ENCODE assay signal across 8 cellular contexts in the genomic region with DNA sequence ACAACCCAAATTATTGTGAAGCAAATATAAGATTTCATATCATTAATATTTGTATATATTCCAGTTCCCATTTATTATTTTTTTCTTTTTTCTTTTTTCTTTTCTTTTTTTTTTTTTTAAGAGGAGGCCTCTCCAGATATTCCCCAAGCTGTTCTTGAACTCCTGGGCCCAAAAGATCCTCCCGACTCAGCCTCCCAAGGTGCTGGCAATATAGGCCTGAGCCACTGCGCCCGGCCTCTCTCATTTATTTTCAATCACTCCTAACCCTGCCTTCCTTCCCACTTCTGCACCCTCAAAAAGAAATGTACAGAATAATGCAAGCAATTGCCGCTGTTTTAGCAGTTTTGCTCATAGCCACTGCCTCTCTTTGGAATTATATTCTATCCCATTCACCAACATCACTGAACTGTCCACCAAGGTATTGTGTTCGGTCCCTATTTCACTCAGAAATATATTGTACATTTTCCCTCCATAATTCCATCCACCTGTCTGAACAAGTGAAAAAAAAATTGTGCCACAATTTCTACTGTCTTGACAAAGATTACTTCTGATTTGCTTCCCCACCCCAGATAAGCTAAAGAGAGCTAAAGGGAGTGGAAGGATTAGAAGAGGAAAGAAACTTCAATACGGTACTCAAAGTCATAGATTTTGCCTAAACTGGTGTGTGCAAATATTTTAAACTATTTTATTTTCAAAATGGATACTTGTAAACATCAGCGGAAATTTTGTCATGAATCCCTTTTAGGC. TPM values are rescaled to one million over a fixed set of nuclear protein-coding genes. Genes with fewer than 3 reads are reported as not detected.
DNase-seq lines count a peak whose midpoint lies in the region; ATAC-seq, FAIRE-seq and TF ChIP-seq lines count a peak whose summit lies in the region.

No MANE protein-coding gene starts in this region.

- H3K27me3 ChIP-seq in GM06990 (replicated peaks; ENCODE audit: control insufficient read depth, insufficient read depth, low read length) (no peaks in the 10 kb centered on the region), RWPE2 (ENCODE audit: insufficient read depth, poor library complexity, severe bottlenecking) (no peaks in the 10 kb centered on the region), psoas muscle (ENCODE audit: insufficient read depth in 3 of 3, low read length in 2 of 3) (no peaks in the 10 kb centered on the region), small intestine (ENCODE audit: control insufficient read depth in 2 of 2, insufficient read depth in 2 of 2, low read length in 2 of 2) (peaks cover 0 to 2% of the 10 kb centered on the region in 2 donors)

- H3K4me3 ChIP-seq in GM06990 (replicated peaks; ENCODE audit: low read depth, low read length) = peak overlapping the region; percentile 96
- H3K4me3 ChIP-seq in RWPE2 (ENCODE audit: severe bottlenecking) = peak overlapping the region; percentile 69
- peak overlapping the region; percentile 89 for H3K4me3 ChIP-seq in epithelial cell of proximal tubule (ENCODE audit: low read depth, low read length)
- peak overlapping the region; percentile 98 for H3K4me3 ChIP-seq in psoas muscle
- H3K4me3 ChIP-seq in small intestine (ENCODE audit: low read depth in 1 of 2, low read length in 2 of 2) = peak overlapping the region in 1 of 2 donors; percentile 96

- ATAC-seq in RWPE2 (ENCODE audit: low read depth) (no peak), psoas muscle (no peak), GM18520 (IDR thresholded peaks at IDR 0.05; ENCODE audit: unreplicated experiment) (no peak)

- DNase-seq in GM06990 (ENCODE audit: extremely low read depth, insufficient read length) (no peak), RWPE2 (ENCODE audit: low spot score) (no peak), epithelial cell of proximal tubule (ENCODE audit: low read depth) (no peak), psoas muscle (no peak), small intestine (no peak), MV-4-11 (lab: John Stamatoyannopoulos, UW) (no peak), NCI-H2029 (lab: John Stamatoyannopoulos, UW) (no peak)

- H3K27ac ChIP-seq in RWPE2 (ENCODE audit: poor library complexity, severe bottlenecking) (no peak overlapping the region), psoas muscle (peak overlapping the region; percentile 86), small intestine (ENCODE audit: low read depth in 1 of 2, low read length in 1 of 2) (peak overlapping the region in 1 of 2 donors; percentile 52)

- intact Hi-C loops in psoas muscle (cut with DNase I) = loop anchor here in 1 of 2 donors (10.0 kb wide), 1 partner anchor 76 kb away; no protein-coding TSS in a partner anchor

- no peaks in the 10 kb centered on the region for H3K9me3 ChIP-seq in RWPE2 (ENCODE audit: severe bottlenecking)
- no peaks in the 10 kb centered on the region for H3K9me3 ChIP-seq in psoas muscle
- no peaks in the 10 kb centered on the region for H3K9me3 ChIP-seq in small intestine (ENCODE audit: control insufficient read depth, low read depth)

- FAIRE-seq in small intestine (lab: Jason Lieb, UNC) = no peak

- WGBS in psoas muscle, 3 donors = 88 to 92% (median 91%) methylated on average over 7 of the region's 7 CpGs
- 57 to 74% (median 69%) methylated on average over 7 of the region's 7 CpGs for WGBS in small intestine, 3 donors

- no peaks in the 10 kb centered on the region; the same call in 1 of the 2 replicates for H3K36me3 ChIP-seq in GM06990 (ENCODE audit: control insufficient read depth, insufficient read depth, low read length)
- no peaks in the 10 kb centered on the region for H3K36me3 ChIP-seq in RWPE2 (ENCODE audit: low read depth)
- H3K36me3 ChIP-seq in psoas muscle (ENCODE audit: insufficient read depth in 1 of 2, low read depth in 1 of 2) = no peaks in the 10 kb centered on the region
- H3K36me3 ChIP-seq in small intestine (ENCODE audit: control insufficient read depth in 2 of 2, insufficient read depth in 2 of 2, low read length in 2 of 2) = no peaks in the 10 kb centered on the region

- H3K4me1 ChIP-seq in RWPE2 (ENCODE audit: insufficient read depth, poor library complexity, severe bottlenecking) = peaks cover 9% of the 10 kb centered on the region
- H3K4me1 ChIP-seq in psoas muscle = peaks cover 16% of the 10 kb centered on the region
- peaks cover 0 to 3% of the 10 kb centered on the region in 2 donors for H3K4me1 ChIP-seq in small intestine (ENCODE audit: control insufficient read depth in 2 of 2, insufficient read depth in 1 of 2, low read depth in 1 of 2, low read length in 1 of 2)

- TF ChIP-seq CTCF in GM06990 (IDR thresholded peaks at IDR 0.05; ENCODE audit: insufficient read depth, low read length, poor library complexity, severe bottlenecking) (no peak), RWPE2 (IDR thresholded peaks at IDR 0.05; ENCODE audit: poor library complexity, severe bottlenecking) (no peak), epithelial cell of proximal tubule (conservative IDR thresholded peaks at IDR 0.05; ENCODE audit: low read depth, low read length) (no peak), psoas muscle (IDR thresholded peaks at IDR 0.05) (no peak)

RNA-seq across cellular contexts. Expression of gene FNBP1, which starts 1.9 kb away (rescaled TPM):
- total RNA-seq in epithelial cell of proximal tubule = 8.8 and 25.6 TPM in 2 replicates
- 10 to 100 TPM; 23.7 to 30.1 (median 27.5) TPM for total RNA-seq in psoas muscle
- 10 to 100 TPM in 2 of 3 donors, 1 to 10 TPM in 1; 4.6 to 30.5 (median 10.1) TPM for polyA plus RNA-seq in psoas muscle
- 10 to 100 TPM in 1 of 3 donors, 1 to 10 TPM in 2; 1.3 to 11.0 (median 7.0) TPM for polyA plus RNA-seq in small intestine

RNA-seq across cellular contexts. Expression of gene GPR107, which starts 12.6 kb away (rescaled TPM):
- total RNA-seq in epithelial cell of proximal tubule = 13.5 and 15.8 TPM in 2 replicates
- total RNA-seq in psoas muscle = 10 to 100 TPM; 18.2 to 25.9 (median 22.8) TPM
- 10 to 100 TPM in 2 of 3 donors, 1 to 10 TPM in 1; 8.9 to 28.1 (median 14.9) TPM for polyA plus RNA-seq in psoas muscle
- 10 to 100 TPM in 1 of 3 donors, 1 to 10 TPM in 2; 2.7 to 22.4 (median 3.2) TPM for polyA plus RNA-seq in small intestine
